8 cellular contexts compared by ENCODE assay signal in the genomic region with DNA sequence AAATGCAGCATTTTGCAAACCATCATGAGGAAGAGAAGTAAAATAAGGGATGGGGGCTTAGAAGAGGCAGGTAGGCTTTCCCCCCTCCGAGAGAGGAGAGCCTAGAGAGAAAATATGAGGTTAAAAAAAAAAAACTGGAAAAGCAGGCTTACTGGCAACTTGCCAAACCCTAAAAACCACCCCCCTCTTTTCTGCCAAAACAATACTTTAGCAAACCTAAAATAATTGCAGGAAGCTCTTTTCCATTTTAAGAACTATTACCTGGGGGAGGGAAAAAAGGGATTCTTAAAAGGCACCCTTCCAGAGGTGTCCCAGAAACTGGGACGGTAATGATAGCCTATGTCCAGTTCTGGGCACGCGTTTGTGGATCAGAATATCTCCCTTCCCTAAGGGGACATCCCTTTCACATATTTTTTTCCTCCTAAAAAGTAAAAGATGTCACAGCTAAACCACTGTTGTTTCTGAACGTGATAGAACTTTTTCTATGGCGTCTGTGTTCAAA. TPM values are rescaled to one million over a fixed set of nuclear protein-coding genes. Genes with fewer than 3 reads are reported as not detected.
DNase-seq lines count a peak whose midpoint lies in the region; ATAC-seq, FAIRE-seq and TF ChIP-seq lines count a peak whose summit lies in the region.

No MANE protein-coding gene starts in this region.

- peak overlapping the region; percentile 74 for H3K4me3 Mint-ChIP-seq in endodermal cell

- FAIRE-seq in pancreas (lab: Jason Lieb, UNC) = no peak

- no peak overlapping the region for H3K27ac ChIP-seq in endodermal cell (ENCODE audit: low read depth, low read length)
- peak overlapping the region; percentile 61 to 92 (median 83) for H3K27ac ChIP-seq in pancreas

- H3K4me3 ChIP-seq in endodermal cell (ENCODE audit: low read length) (peak overlapping the region; percentile 75), pancreas (peak overlapping the region in 3 of 4 donors; percentile 56 to 97 (median 89))

- 0 to 9% methylated on average over 4 to 6 of the region's 6 CpGs for WGBS in endodermal cell (ENCODE audit: insufficient coverage in 1 of 2, insufficient read length in 1 of 2), 2 experiments
- WGBS in pancreas, 2 donors = 2 to 3% methylated on average over 6 of the region's 6 CpGs

- in situ Hi-C loops in Caki2 (cut with HindIII; ENCODE audit: low pct_unique_long_range_greater_than_20kb, low sequenced_read_pairs) = no loop called here

- H3K9me3 ChIP-seq in endodermal cell (ENCODE audit: control insufficient read depth, low read length) = no peaks in the 10 kb centered on the region
- H3K9me3 ChIP-seq in pancreas = no peaks in the 10 kb centered on the region

- no peak overlapping the region for H3K9ac ChIP-seq in endodermal cell (ENCODE audit: extremely low read depth, low read length, poor library complexity, severe bottlenecking)

- H3K27me3 ChIP-seq in endodermal cell (ENCODE audit: control insufficient read depth, insufficient read depth, low read length, poor library complexity, severe bottlenecking) (peaks cover 74% of the 10 kb centered on the region), pancreas (no peaks in the 10 kb centered on the region)

- no peaks in the 10 kb centered on the region for H3K36me3 Mint-ChIP-seq in endodermal cell (ENCODE audit: low read depth)

- ATAC-seq in pancreas = no peak
- no peak for ATAC-seq in HG03175 (IDR thresholded peaks at IDR 0.05; ENCODE audit: unreplicated experiment)
- ATAC-seq in HG03457 (IDR thresholded peaks at IDR 0.05; ENCODE audit: unreplicated experiment) = no peak

- TF ChIP-seq CTCF in endodermal cell (conservative IDR thresholded peaks at IDR 0.05) = no peak
- TF ChIP-seq CTCF in pancreas (IDR thresholded peaks at IDR 0.05) = no peak

- H3K36me3 ChIP-seq in endodermal cell (ENCODE audit: control insufficient read depth, insufficient read depth, low read length) (no peaks in the 10 kb centered on the region), pancreas (no peaks in the 10 kb centered on the region)

- peaks cover 67% of the 10 kb centered on the region for H3K27me3 Mint-ChIP-seq in endodermal cell (ENCODE audit: insufficient read depth)

- H3K4me1 ChIP-seq in endodermal cell (ENCODE audit: control insufficient read depth, insufficient read depth, low read length) (peaks cover 2% of the 10 kb centered on the region), pancreas (peaks cover 21 to 42% (median 36%) of the 10 kb centered on the region in 3 donors)

- DNase-seq in Caki2 (ENCODE audit: low read depth) = peak; percentile 23
- peak; percentile 65 for DNase-seq in NCI-H748 treated with DMSO at 0.1 percent for 48 hours (lab: John Stamatoyannopoulos, UW)
- no peak for DNase-seq in endodermal cell
- no peak for DNase-seq in pancreas
- DNase-seq in MV-4-11 (lab: John Stamatoyannopoulos, UW) = no peak
- DNase-seq in NCI-H1048 (lab: John Stamatoyannopoulos, UW) = no peak

- intact Hi-C loops in pancreas (cut with DNase I) = no loop called here

- H3K9me3 Mint-ChIP-seq in endodermal cell = no peaks in the 10 kb centered on the region

- peaks cover 24% of the 10 kb centered on the region for H3K4me1 Mint-ChIP-seq in endodermal cell

- H3K27ac Mint-ChIP-seq in endodermal cell = no peak overlapping the region

RNA-seq across cellular contexts. Expression of a gene that starts 1.2 kb away (rescaled TPM):
- 1.2 and 8.7 TPM in 2 replicates for total RNA-seq in Caki2 (2014; rRNA removed; shearing (Covaris generic); ENCODE audit: low replicate concordance)
- total RNA-seq in endodermal cell = 1 to 10 TPM; 2.3 to 3.8 TPM
- 3.7 TPM for polyA plus RNA-seq in endodermal cell (2013, experiment 1 of 2)
- 5.1 TPM for polyA plus RNA-seq in endodermal cell (2013, experiment 2 of 2)
- total RNA-seq in pancreas = 10 to 100 TPM; 29.0 to 48.1 (median 32.8) TPM
- 1 to 10 TPM; 4.9 to 5.6 TPM for polyA plus RNA-seq in pancreas

Comparison
In these comparisons a context has a peak if more than half of its experiments do, and no peak if none do; other contexts are left out.
1. DNase-seq: peak in Caki2 (single experiment) and NCI-H748 treated with DMSO at 0.1 percent for 48 hours (single experiment); none in endodermal cell (single experiment), pancreas (0 of 6), MV-4-11 (single experiment) and NCI-H1048 (single experiment).